In the genomic region with DNA sequence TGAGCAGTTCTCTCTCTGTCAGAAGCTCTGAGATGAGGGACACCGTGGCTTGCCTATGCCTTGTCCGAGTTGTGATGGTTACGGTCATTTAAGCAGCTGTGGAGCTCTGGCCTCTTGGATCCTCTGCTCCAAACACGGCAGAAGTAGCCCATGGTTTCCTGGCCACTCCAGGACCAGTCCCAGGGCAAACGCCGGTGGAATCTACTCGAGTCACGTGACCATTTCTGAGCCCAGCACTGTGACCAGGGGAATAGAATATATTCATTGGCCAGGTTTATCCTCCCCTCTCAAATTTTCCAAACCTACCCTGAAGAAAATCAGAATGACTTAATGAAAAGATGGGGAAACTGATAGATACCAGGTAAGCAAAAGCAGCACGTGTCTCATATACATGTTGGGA, we compare ENCODE assay signal across 2 cellular contexts.
TF ChIP-seq lines count a peak whose summit lies in the region.

No MANE protein-coding gene starts in this region.

TF ChIP-seq in A549, 52 proteins besides CTCF, POLR2A, EP300 and RAD21:
- TF ChIP-seq, protein P1, sequence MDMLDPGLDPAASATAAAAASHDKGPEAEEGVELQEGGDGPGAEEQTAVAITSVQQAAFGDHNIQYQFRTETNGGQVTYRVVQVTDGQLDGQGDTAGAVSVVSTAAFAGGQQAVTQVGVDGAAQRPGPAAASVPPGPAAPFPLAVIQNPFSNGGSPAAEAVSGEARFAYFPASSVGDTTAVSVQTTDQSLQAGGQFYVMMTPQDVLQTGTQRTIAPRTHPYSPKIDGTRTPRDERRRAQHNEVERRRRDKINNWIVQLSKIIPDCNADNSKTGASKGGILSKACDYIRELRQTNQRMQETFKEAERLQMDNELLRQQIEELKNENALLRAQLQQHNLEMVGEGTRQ (IDR thresholded peaks at IDR 0.05): 0 out of 2 replicates have a peak, but pooled peaks have one; percentile 29
- no peak for TF ChIP-seq EHF (CRISPR knock-in tag; IDR thresholded peaks at IDR 0.05)

TF ChIP-seq in K562, 482 proteins besides CTCF, POLR2A, EP300 and RAD21:
- TF ChIP-seq MBD2 (IDR thresholded peaks at IDR 0.05; ENCODE audit: borderline replicate concordance, low read depth) (no peak), TOE1 (IDR thresholded peaks at IDR 0.05; ENCODE audit: borderline replicate concordance) (peak; percentile 75; the same call in 1 of the 2 replicates), TOE1 (CRISPR knock-in tag; IDR thresholded peaks at IDR 0.05; ENCODE audit: borderline replicate concordance, low read depth) (no peak), CCAR2 (IDR thresholded peaks at IDR 0.05; ENCODE audit: low read depth, low read length) (no peak), RAD51 (IDR thresholded peaks at IDR 0.05; ENCODE audit: borderline replicate concordance, low read depth) (peak; percentile 83), CBFA2T2 (conservative IDR thresholded peaks at IDR 0.05) (peak; percentile 37; the same call in 1 of the 2 replicates), ESRRA (IDR thresholded peaks at IDR 0.05; ENCODE audit: borderline replicate concordance, low read depth) (no peak), ZNF41 (CRISPR knock-in tag; conservative IDR thresholded peaks at IDR 0.05) (no peak), POLR3G (IDR thresholded peaks at IDR 0.05; ENCODE audit: extremely low read depth, insufficient read length, insufficient replicate concordance) (no peak), ZC3H4 (CRISPR knock-in tag; IDR thresholded peaks at IDR 0.05; ENCODE audit: borderline replicate concordance) (no peak), TAF1 (IDR thresholded peaks at IDR 0.05; ENCODE audit: control insufficient read depth, extremely low read depth, insufficient read depth, low read length, severe bottlenecking) (no peak), BCL6 (CRISPR knock-in tag; IDR thresholded peaks at IDR 0.05) (no peak), ETV1 (tag; conservative IDR thresholded peaks at IDR 0.05; ENCODE audit: low read depth) (no peak), HDAC3 (IDR thresholded peaks at IDR 0.05; ENCODE audit: borderline replicate concordance, partially characterized antibody) (no peak), KLF16 (IDR thresholded peaks at IDR 0.05) (no peak), MCM2 (IDR thresholded peaks at IDR 0.05; ENCODE audit: low read depth) (no peak), RCOR1 (IDR thresholded peaks at IDR 0.05; ENCODE audit: borderline replicate concordance in 1 of 2, low read depth in 2 of 2, low read length in 2 of 2) (no peak)
- TF ChIP-seq, protein P2, sequence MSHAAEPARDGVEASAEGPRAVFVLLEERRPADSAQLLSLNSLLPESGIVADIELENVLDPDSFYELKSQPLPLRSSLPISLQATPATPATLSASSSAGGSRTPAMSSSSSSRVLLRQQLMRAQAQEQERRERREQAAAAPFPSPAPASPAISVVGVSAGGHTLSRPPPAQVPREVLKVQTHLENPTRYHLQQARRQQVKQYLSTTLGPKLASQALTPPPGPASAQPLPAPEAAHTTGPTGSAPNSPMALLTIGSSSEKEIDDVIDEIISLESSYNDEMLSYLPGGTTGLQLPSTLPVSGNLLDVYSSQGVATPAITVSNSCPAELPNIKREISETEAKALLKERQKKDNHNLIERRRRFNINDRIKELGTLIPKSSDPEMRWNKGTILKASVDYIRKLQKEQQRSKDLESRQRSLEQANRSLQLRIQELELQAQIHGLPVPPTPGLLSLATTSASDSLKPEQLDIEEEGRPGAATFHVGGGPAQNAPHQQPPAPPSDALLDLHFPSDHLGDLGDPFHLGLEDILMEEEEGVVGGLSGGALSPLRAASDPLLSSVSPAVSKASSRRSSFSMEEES (CRISPR knock-in tag; IDR thresholded peaks at IDR 0.05): peak; percentile 93
- TF ChIP-seq, protein P3, sequence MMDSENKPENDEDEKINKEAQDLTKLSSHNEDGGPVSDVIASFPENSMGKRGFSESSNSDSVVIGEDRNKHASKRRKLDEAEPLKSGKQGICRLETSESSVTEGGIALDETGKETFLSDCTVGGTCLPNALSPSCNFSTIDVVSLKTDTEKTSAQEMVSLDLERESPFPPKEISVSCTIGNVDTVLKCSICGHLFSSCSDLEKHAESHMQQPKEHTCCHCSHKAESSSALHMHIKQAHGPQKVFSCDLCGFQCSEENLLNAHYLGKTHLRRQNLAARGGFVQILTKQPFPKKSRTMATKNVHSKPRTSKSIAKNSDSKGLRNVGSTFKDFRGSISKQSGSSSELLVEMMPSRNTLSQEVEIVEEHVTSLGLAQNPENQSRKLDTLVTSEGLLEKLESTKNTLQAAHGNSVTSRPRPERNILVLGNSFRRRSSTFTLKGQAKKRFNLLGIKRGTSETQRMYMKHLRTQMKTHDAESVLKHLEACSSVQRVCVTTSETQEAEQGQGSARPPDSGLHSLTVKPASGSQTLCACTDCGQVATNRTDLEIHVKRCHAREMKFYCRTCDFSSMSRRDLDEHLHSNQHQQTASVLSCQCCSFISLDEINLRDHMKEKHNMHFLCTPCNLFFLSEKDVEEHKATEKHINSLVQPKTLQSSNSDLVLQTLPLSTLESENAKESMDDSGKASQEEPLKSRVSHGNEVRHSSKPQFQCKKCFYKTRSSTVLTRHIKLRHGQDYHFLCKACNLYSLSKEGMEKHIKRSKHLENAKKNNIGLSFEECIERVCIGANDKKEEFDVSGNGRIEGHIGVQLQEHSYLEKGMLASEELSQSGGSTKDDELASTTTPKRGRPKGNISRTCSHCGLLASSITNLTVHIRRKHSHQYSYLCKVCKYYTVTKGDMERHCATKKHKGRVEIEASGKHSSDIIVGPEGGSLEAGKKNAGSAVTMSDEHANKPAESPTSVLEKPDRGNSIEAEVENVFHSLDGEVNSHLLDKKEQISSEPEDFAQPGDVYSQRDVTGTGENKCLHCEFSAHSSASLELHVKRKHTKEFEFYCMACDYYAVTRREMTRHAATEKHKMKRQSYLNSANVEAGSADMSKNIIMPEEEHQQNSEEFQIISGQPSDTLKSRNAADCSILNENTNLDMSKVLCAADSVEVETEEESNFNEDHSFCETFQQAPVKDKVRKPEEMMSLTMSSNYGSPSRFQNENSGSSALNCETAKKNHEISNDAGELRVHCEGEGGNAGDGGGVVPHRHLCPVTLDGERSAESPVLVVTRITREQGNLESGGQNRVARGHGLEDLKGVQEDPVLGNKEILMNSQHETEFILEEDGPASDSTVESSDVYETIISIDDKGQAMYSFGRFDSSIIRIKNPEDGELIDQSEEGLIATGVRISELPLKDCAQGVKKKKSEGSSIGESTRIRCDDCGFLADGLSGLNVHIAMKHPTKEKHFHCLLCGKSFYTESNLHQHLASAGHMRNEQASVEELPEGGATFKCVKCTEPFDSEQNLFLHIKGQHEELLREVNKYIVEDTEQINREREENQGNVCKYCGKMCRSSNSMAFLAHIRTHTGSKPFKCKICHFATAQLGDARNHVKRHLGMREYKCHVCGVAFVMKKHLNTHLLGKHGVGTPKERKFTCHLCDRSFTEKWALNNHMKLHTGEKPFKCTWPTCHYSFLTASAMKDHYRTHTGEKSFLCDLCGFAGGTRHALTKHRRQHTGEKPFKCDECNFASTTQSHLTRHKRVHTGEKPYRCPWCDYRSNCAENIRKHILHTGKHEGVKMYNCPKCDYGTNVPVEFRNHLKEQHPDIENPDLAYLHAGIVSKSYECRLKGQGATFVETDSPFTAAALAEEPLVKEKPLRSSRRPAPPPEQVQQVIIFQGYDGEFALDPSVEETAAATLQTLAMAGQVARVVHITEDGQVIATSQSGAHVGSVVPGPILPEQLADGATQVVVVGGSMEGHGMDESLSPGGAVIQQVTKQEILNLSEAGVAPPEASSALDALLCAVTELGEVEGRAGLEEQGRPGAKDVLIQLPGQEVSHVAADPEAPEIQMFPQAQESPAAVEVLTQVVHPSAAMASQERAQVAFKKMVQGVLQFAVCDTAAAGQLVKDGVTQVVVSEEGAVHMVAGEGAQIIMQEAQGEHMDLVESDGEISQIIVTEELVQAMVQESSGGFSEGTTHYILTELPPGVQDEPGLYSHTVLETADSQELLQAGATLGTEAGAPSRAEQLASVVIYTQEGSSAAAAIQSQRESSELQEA (IDR thresholded peaks at IDR 0.05; ENCODE audit: low read depth): no peak
- TF ChIP-seq, protein P4, sequence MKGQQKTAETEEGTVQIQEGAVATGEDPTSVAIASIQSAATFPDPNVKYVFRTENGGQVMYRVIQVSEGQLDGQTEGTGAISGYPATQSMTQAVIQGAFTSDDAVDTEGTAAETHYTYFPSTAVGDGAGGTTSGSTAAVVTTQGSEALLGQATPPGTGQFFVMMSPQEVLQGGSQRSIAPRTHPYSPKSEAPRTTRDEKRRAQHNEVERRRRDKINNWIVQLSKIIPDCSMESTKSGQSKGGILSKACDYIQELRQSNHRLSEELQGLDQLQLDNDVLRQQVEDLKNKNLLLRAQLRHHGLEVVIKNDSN (CRISPR knock-in tag; IDR thresholded peaks at IDR 0.05): 0 out of 2 replicates have a peak, but pooled peaks have one; percentile 31
- TF ChIP-seq, protein P1 (CRISPR knock-in tag; IDR thresholded peaks at IDR 0.05): peak; percentile 49; the same call in 1 of the 2 replicates
